Comparison of ENCODE assay signal across 20 cellular contexts in the genomic region with DNA sequence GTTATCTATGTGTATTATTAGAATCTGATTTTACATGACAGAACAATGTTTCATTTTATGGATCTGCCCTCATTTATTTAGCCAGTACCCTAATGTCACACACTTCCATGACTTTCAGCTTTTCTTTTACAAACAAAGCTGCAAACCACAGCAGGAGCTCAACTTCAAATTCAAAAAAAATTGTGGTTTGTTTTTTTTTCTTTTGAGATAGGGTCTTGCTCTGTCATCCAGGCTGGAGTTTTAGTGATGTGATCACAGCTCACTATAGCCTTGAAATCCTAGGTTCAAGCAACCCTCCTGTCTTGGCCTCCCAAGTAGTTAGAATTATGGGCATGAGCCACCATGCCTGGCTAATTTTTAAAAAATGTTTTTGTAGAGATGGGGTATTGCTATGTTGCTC.
"Had no signal": no experiment of that assay in that cellular context is flagged by ENCODE, and none has a peak within 500 bp of the region (broad histone marks: within the 10 kb centered on the region; RNA-seq: fewer than 3 reads in every experiment).

No MANE protein-coding gene starts in this region.

- ATAC-seq: activated CD4-positive, alpha-beta T cell treated with anti-CD3 and anti-CD28 coated beads for 36 hours; activated T-cell treated with anti-CD3 and anti-CD28 coated beads, Interleukin-2, amount 50 U/mL, for 72 hours; body of pancreas; effector memory CD8-positive, alpha-beta T cell; naive thymus-derived CD8-positive, alpha-beta T cell; pancreas; right cardiac atrium had no signal

- H3K9me3 ChIP-seq: body of pancreas, esophagus muscularis mucosa, left ventricle myocardium inferior, pancreas, testis had no signal

- H3K4me3 ChIP-seq: body of pancreas, esophagus muscularis mucosa, left ventricle myocardium inferior, pancreas, testis had no signal

- H3K27ac ChIP-seq: esophagus muscularis mucosa, left ventricle myocardium inferior, pancreas, testis had no signal

- H3K36me3 ChIP-seq: esophagus muscularis mucosa, left ventricle myocardium inferior, pancreas had no signal

- H3K27me3 ChIP-seq: body of pancreas, esophagus muscularis mucosa, pancreas, testis had no signal

- DNase-seq: activated B cell treated with CpG ODN at 0.5 μM for 24 hours; activated CD4-positive, alpha-beta memory T cell treated with anti-CD3 and anti-CD28 coated beads for 36 hours; activated CD4-positive, alpha-beta T cell treated with anti-CD3 and anti-CD28 coated beads for 36 hours; activated effector memory CD4-positive, alpha-beta T cell treated with anti-CD3 and anti-CD28 coated beads, Interleukin-2, amount 50 U/mL, for 16 hours; activated naive CD4-positive, alpha-beta T cell treated with anti-CD3 and anti-CD28 coated beads, Interleukin-2, amount 10 ng/mL, durations not matched to agents 7 days and 5 days; activated T-cell treated with anti-CD3 and anti-CD28 coated beads, Interleukin-2, amount 50 U/mL, for 72 hours; amygdala; body of pancreas; dermis blood vessel endothelial cell; effector memory CD8-positive, alpha-beta T cell; glutamatergic neuron; hypothalamus; left ventricle myocardium inferior; pancreas; right cardiac atrium; stimulated activated CD4-positive, alpha-beta T cell treated with anti-CD3 and anti-CD28 coated beads, Interleukin-2, amount 100 ng/mL, for 48 hours; stimulated activated naive CD4-positive, alpha-beta T cell; testis had no signal
